In genomic region chr17:1725642-1726511, GRCh38 we compare ENCODE assay signal across 9 cellular contexts. TPM values are rescaled to one million over a fixed set of nuclear protein-coding genes. Genes with fewer than 3 reads are reported as not detected.
DNase-seq lines count a peak whose midpoint lies in the region; ATAC-seq and TF ChIP-seq lines count a peak whose summit lies in the region.
"Had no signal": no experiment of that assay in that cellular context is flagged by ENCODE, and none has a peak within 500 bp of the region (broad histone marks: within the 10 kb centered on the region; RNA-seq: fewer than 3 reads in every experiment).

No MANE protein-coding gene starts in this region.

- H3K36me3 ChIP-seq in DND-41 (ENCODE audit: insufficient read depth, low read length) (peaks cover 14% of the 10 kb centered on the region), PC-9 (ENCODE audit: low read depth) (no peaks in the 10 kb centered on the region), trophoblast cell (ENCODE audit: control insufficient read depth in 1 of 2, insufficient read depth in 2 of 2, low read length in 2 of 2) (peaks cover 2 to 4% of the 10 kb centered on the region in 2 experiments)

- H3F3A ChIP-seq in PC-9 (ENCODE audit: insufficient read depth, low read depth): peaks cover 11% of the 10 kb centered on the region; the same call in 1 of the 2 replicates

- H4K8ac ChIP-seq in trophoblast cell (ENCODE audit: low read depth, low read length): no peak overlapping the region

- H4K12ac ChIP-seq in trophoblast cell (ENCODE audit: low read depth, low read length): peak overlapping the region; percentile 2

- POLR2A ChIA-PET in PC-9 (lab: Charles Lee; ENCODE audit: unreplicated experiment): no interaction called here

- no peak overlapping the region for H3K23ac ChIP-seq in trophoblast cell (ENCODE audit: low read length)

- H3K9me2 ChIP-seq in PC-9 (ENCODE audit: insufficient read depth): no peaks in the 10 kb centered on the region

- no peaks in the 10 kb centered on the region for H3K9me3 ChIP-seq in DND-41 (ENCODE audit: insufficient read depth, low read length, severe bottlenecking)
- H3K9me3 ChIP-seq in PC-9 (ENCODE audit: insufficient read depth, low read depth): no peaks in the 10 kb centered on the region
- H3K9me3 ChIP-seq in trophoblast cell (ENCODE audit: insufficient read depth, low read depth, low read length): peaks cover 4% of the 10 kb centered on the region

- H3K4me3 ChIP-seq in DND-41 (ENCODE audit: low read depth in 1 of 2, low read length in 2 of 2) (peak overlapping the region in 1 of 2 experiments; percentile 74; a peak in 2 of 4 replicates), PC-9 (peak overlapping the region; percentile 93; the same call in 1 of the 2 replicates), epithelial cell of proximal tubule (ENCODE audit: low read depth, low read length) (peak overlapping the region; percentile 80), trophoblast cell (ENCODE audit: low read depth, low read length) (no peak overlapping the region)

- no peak for ATAC-seq in DND-41 (ENCODE audit: insufficient read depth, low read depth)
- no peak for ATAC-seq in GM19452 (IDR thresholded peaks at IDR 0.05; ENCODE audit: unreplicated experiment)
- ATAC-seq in HG03571 (IDR thresholded peaks at IDR 0.05; ENCODE audit: unreplicated experiment): no peak

- intact Hi-C loops in PC-9 (cut with micrococcal nuclease; ENCODE audit: unreplicated experiment): no loop called here

- no peak overlapping the region for H2BK120ac ChIP-seq in trophoblast cell (ENCODE audit: insufficient read depth, low read length, poor library complexity)

- H2BK5ac ChIP-seq in trophoblast cell (ENCODE audit: low read depth, low read length, poor library complexity): no peak overlapping the region

- H2AK5ac ChIP-seq in trophoblast cell (ENCODE audit: low read length): peak overlapping the region; percentile 11

- H3K79me2 ChIP-seq in DND-41 (ENCODE audit: insufficient read depth, low read length) (peaks cover 23% of the 10 kb centered on the region), PC-9 (ENCODE audit: low read depth) (peaks cover 7% of the 10 kb centered on the region; the same call in 1 of the 2 replicates), trophoblast cell (ENCODE audit: control insufficient read depth, insufficient read depth, low read length, poor library complexity) (peaks cover 5% of the 10 kb centered on the region)

- H3K9ac ChIP-seq in DND-41 (ENCODE audit: low read depth, low read length) (peak overlapping the region; percentile 76; the same call in 1 of the 2 replicates), trophoblast cell (ENCODE audit: low read length) (no peak overlapping the region)

- H3K27me3 ChIP-seq in DND-41 (ENCODE audit: insufficient read depth, low read length, poor library complexity) (no peaks in the 10 kb centered on the region), PC-9 (ENCODE audit: insufficient read depth, low read depth) (no peaks in the 10 kb centered on the region), trophoblast cell (ENCODE audit: insufficient read depth, low read length) (no peaks in the 10 kb centered on the region)

- H4K20me1 ChIP-seq in DND-41 (ENCODE audit: insufficient read depth, low read length): no peaks in the 10 kb centered on the region
- no peaks in the 10 kb centered on the region; the same call in 1 of the 2 replicates for H4K20me1 ChIP-seq in PC-9 (ENCODE audit: insufficient read depth)

- TSS peak; percentile 15 for BruUV-seq in PC-9 (replicated peaks; lab: Mats Ljungman, UMichigan)

- H3K4me2 ChIP-seq in DND-41 (ENCODE audit: insufficient read depth, low read length) (peak overlapping the region; percentile 98), PC-9 (peak overlapping the region; percentile 98), trophoblast cell (ENCODE audit: low read length) (no peak overlapping the region)

- no peak overlapping the region for H3K4ac ChIP-seq in trophoblast cell (ENCODE audit: low read depth, low read length)

- H3K27ac ChIP-seq in DND-41 (ENCODE audit: low read length) (no peak overlapping the region), PC-9 (no peak overlapping the region), trophoblast cell (ENCODE audit: low read depth, low read length) (no peak overlapping the region)

- TF ChIP-seq CTCF in DND-41 (IDR thresholded peaks at IDR 0.05; ENCODE audit: borderline replicate concordance, extremely low read depth, low read length, poor library complexity, severe bottlenecking) (no peak), PC-9 (conservative IDR thresholded peaks at IDR 0.05) (no peak), epithelial cell of proximal tubule (conservative IDR thresholded peaks at IDR 0.05; ENCODE audit: low read depth, low read length) (no peak)

- H3K4me1 ChIP-seq in DND-41 (ENCODE audit: insufficient read depth, low read length) (peaks cover 34% of the 10 kb centered on the region), PC-9 (replicated peaks; ENCODE audit: insufficient read depth) (peaks cover 5% of the 10 kb centered on the region; the same call in 1 of the 2 replicates), trophoblast cell (ENCODE audit: control insufficient read depth in 1 of 2, insufficient read depth in 2 of 2, low read length in 2 of 2) (peaks cover 9 to 13% of the 10 kb centered on the region in 2 experiments)

- no peak overlapping the region for H2BK12ac ChIP-seq in trophoblast cell (ENCODE audit: low read length)

- H3K79me1 ChIP-seq in trophoblast cell (ENCODE audit: low read length): peaks cover 8% of the 10 kb centered on the region

- H3K14ac ChIP-seq in trophoblast cell (ENCODE audit: low read length): no peak overlapping the region

- H2AFZ ChIP-seq in DND-41 (ENCODE audit: low read depth, low read length): no peak overlapping the region
- H2AFZ ChIP-seq in PC-9: no peak overlapping the region
- no peak overlapping the region for H2AFZ ChIP-seq in trophoblast cell (ENCODE audit: insufficient read depth, low read length, poor library complexity)

- H4K91ac ChIP-seq in trophoblast cell (ENCODE audit: low read depth, low read length): no peak overlapping the region

- no peak overlapping the region for H3K18ac ChIP-seq in trophoblast cell (ENCODE audit: low read length)

- DNase-seq in DND-41 (no peak), PC-9 (no peak), epithelial cell of proximal tubule (ENCODE audit: low read depth) (no peak), trophoblast cell (no peak), NCI-H2171 treated with DMSO at 0.1 percent for 48 hours (lab: John Stamatoyannopoulos, UW) (no peak), D341Med (ENCODE audit: low spot score) (no peak)
- DNase-seq: activated CD4-positive, alpha-beta T cell treated with anti-CD3 and anti-CD28 coated beads, Interleukin-2, amount 50 U/mL, for 48 hours had no signal

- WGBS in trophoblast cell (ENCODE audit: extremely low coverage, insufficient coverage, insufficient read length): no CpG with 5 or more reads among the region's 54 CpGs

- CTCF ChIA-PET in PC-9 (lab: Charles Lee): no interaction called here

RNA-seq across cellular contexts. Expression of gene WDR81, which starts 1.4 kb away (rescaled TPM):
- 20.2 and 20.5 TPM in 2 replicates for total RNA-seq in PC-9 (2021)
- total RNA-seq in epithelial cell of proximal tubule: 17.4 and 20.9 TPM in 2 replicates
- 5.0 and 5.2 TPM in 2 replicates for polyA plus RNA-seq in trophoblast cell (2013)

RNA-seq across cellular contexts. Expression of gene TLCD2, which starts 15.7 kb away (rescaled TPM):
- 6.1 and 6.7 TPM in 2 replicates for total RNA-seq in PC-9 (2021)
- 1.4 and 1.6 TPM in 2 replicates for total RNA-seq in epithelial cell of proximal tubule
- 2.0 and 2.1 TPM in 2 replicates for polyA plus RNA-seq in trophoblast cell (2013)

RNA-seq across cellular contexts. Expression of gene SERPINF2, which starts 16.8 kb away (rescaled TPM):
- 9.5 and 10.5 TPM in 2 replicates for total RNA-seq in PC-9 (2021)
- total RNA-seq in epithelial cell of proximal tubule: 0.07 and 0.92 TPM in 2 replicates
- polyA plus RNA-seq in trophoblast cell (2013): 0.06 and 0.08 TPM in 2 replicates

RNA-seq across cellular contexts. Expression of gene SERPINF1, which starts 36.0 kb away (rescaled TPM):
- total RNA-seq in PC-9 (2021) (0.57 and 0.75 TPM in 2 replicates), epithelial cell of proximal tubule (3.0 and 5.4 TPM in 2 replicates)
- 2.2 and 2.3 TPM in 2 replicates for polyA plus RNA-seq in trophoblast cell (2013)

RNA-seq across cellular contexts. Expression of gene PRPF8, which starts 41.2 kb away (rescaled TPM):
- total RNA-seq in PC-9 (2021) (437 and 496 TPM in 2 replicates), epithelial cell of proximal tubule (119 and 161 TPM in 2 replicates)
- 142 and 147 TPM in 2 replicates for polyA plus RNA-seq in trophoblast cell (2013)
